In genomic region chr1:73674945-73675561, GRCh38 we compare ENCODE assay signal across 9 cellular contexts.
DNase-seq lines count a peak whose midpoint lies in the region; ATAC-seq and TF ChIP-seq lines count a peak whose summit lies in the region.
"Had no signal": no experiment of that assay in that cellular context is flagged by ENCODE, and none has a peak within 500 bp of the region (broad histone marks: within the 10 kb centered on the region; RNA-seq: fewer than 3 reads in every experiment).

No MANE protein-coding gene starts in this region.

- peak; percentile 32 to 71 for DNase-seq in AML-193 (lab: John Stamatoyannopoulos, UW)
- DNase-seq in Kasumi-1 (lab: John Stamatoyannopoulos, UW): peak; percentile 70 to 79
- peak; percentile 29 to 37 for DNase-seq in SHP77 (lab: John Stamatoyannopoulos, UW)
- DNase-seq in hepatocyte (ENCODE audit: low spot score): peak; percentile 25
- no peak for DNase-seq in T-helper 1 cell
- no peak for DNase-seq in activated naive CD4-positive, alpha-beta T cell treated with Interleukin-2 at 50 U/mL for 16 hours

- no peak overlapping the region for H3K27ac ChIP-seq in hepatocyte

- no peaks in the 10 kb centered on the region for H3K27me3 ChIP-seq in hepatocyte

- peak; percentile 69 for TF ChIP-seq CTCF in hepatocyte (IDR thresholded peaks at IDR 0.05; ENCODE audit: poor library complexity)

- 15% methylated on average over 2 of the region's 2 CpGs for WGBS in hepatocyte (ENCODE audit: low lambda C conversion rate, missing lambda C conversion rate)

- no peaks in the 10 kb centered on the region for H3K9me3 ChIP-seq in hepatocyte (ENCODE audit: low read depth)
- H3K9me3 ChIP-seq: HAP-1 had no signal

- H3K4me2 ChIP-seq in hepatocyte: no peak overlapping the region

- no peaks in the 10 kb centered on the region for H3K79me2 ChIP-seq in hepatocyte

- H3K4me1 ChIP-seq in hepatocyte (ENCODE audit: insufficient read depth): no peaks in the 10 kb centered on the region
- H3K4me1 ChIP-seq: HAP-1 had no signal

- H3K4me3 ChIP-seq in hepatocyte: no peak overlapping the region
- H3K4me3 ChIP-seq: HAP-1 had no signal

- no peaks in the 10 kb centered on the region for H3K9me2 ChIP-seq in hepatocyte (replicated peaks; ENCODE audit: insufficient read depth)

- no peaks in the 10 kb centered on the region for H3K36me3 ChIP-seq in hepatocyte (replicated peaks; ENCODE audit: insufficient read depth, low read depth)
- H3K36me3 ChIP-seq: HAP-1 had no signal

- ATAC-seq in GM19463 (IDR thresholded peaks at IDR 0.05; ENCODE audit: unreplicated experiment): peak; percentile 70
- ATAC-seq in HG03175 (IDR thresholded peaks at IDR 0.05; ENCODE audit: unreplicated experiment): no peak

- H2AFZ ChIP-seq in hepatocyte: no peak overlapping the region

- no peaks in the 10 kb centered on the region for H4K20me1 ChIP-seq in hepatocyte (ENCODE audit: insufficient read depth, poor library complexity, severe bottlenecking)

Comparison
In these comparisons a context has a peak if more than half of its experiments do, and no peak if none do; other contexts are left out.
1. DNase-seq: peak in AML-193 (2 of 2), Kasumi-1 (2 of 2), SHP77 (2 of 2) and hepatocyte (single experiment); none in T-helper 1 cell (0 of 5) and activated naive CD4-positive, alpha-beta T cell treated with Interleukin-2 at 50 U/mL for 16 hours (single experiment).